In the genomic region with DNA sequence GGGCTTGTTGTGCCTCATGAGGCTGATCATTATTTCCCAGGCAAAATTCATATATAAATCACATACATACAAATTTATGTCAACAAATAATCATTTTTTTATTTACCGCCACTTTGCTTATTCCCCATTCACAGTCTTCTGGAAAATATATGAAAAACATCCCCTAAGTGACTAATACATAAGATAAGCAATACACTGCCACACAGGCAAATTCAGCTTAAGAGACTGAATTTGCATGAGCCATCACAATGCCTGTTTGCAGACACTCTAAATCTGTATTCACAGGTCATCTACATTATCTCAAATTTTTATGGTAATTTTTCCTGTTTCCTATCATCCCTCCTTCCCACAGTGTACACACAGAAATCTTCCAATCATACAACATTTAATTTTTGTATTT, we compare ENCODE assay signal across 1 cellular context.
TF ChIP-seq lines count a peak whose summit lies in the region.

No MANE protein-coding gene starts in this region.

TF ChIP-seq in HCT116, 20 proteins besides CTCF, POLR2A, EP300 and RAD21:
- TF ChIP-seq, protein P1, sequence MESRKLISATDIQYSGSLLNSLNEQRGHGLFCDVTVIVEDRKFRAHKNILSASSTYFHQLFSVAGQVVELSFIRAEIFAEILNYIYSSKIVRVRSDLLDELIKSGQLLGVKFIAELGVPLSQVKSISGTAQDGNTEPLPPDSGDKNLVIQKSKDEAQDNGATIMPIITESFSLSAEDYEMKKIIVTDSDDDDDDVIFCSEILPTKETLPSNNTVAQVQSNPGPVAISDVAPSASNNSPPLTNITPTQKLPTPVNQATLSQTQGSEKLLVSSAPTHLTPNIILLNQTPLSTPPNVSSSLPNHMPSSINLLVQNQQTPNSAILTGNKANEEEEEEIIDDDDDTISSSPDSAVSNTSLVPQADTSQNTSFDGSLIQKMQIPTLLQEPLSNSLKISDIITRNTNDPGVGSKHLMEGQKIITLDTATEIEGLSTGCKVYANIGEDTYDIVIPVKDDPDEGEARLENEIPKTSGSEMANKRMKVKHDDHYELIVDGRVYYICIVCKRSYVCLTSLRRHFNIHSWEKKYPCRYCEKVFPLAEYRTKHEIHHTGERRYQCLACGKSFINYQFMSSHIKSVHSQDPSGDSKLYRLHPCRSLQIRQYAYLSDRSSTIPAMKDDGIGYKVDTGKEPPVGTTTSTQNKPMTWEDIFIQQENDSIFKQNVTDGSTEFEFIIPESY (IDR thresholded peaks at IDR 0.05; ENCODE audit: extremely low read depth, insufficient replicate concordance, low read length): no peak
- TF ChIP-seq, protein P2, sequence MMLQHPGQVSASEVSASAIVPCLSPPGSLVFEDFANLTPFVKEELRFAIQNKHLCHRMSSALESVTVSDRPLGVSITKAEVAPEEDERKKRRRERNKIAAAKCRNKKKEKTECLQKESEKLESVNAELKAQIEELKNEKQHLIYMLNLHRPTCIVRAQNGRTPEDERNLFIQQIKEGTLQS (IDR thresholded peaks at IDR 0.05): no peak
- TF ChIP-seq, protein P3, sequence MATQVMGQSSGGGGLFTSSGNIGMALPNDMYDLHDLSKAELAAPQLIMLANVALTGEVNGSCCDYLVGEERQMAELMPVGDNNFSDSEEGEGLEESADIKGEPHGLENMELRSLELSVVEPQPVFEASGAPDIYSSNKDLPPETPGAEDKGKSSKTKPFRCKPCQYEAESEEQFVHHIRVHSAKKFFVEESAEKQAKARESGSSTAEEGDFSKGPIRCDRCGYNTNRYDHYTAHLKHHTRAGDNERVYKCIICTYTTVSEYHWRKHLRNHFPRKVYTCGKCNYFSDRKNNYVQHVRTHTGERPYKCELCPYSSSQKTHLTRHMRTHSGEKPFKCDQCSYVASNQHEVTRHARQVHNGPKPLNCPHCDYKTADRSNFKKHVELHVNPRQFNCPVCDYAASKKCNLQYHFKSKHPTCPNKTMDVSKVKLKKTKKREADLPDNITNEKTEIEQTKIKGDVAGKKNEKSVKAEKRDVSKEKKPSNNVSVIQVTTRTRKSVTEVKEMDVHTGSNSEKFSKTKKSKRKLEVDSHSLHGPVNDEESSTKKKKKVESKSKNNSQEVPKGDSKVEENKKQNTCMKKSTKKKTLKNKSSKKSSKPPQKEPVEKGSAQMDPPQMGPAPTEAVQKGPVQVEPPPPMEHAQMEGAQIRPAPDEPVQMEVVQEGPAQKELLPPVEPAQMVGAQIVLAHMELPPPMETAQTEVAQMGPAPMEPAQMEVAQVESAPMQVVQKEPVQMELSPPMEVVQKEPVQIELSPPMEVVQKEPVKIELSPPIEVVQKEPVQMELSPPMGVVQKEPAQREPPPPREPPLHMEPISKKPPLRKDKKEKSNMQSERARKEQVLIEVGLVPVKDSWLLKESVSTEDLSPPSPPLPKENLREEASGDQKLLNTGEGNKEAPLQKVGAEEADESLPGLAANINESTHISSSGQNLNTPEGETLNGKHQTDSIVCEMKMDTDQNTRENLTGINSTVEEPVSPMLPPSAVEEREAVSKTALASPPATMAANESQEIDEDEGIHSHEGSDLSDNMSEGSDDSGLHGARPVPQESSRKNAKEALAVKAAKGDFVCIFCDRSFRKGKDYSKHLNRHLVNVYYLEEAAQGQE (IDR thresholded peaks at IDR 0.05; ENCODE audit: low read depth): no peak
- TF ChIP-seq JUND (IDR thresholded peaks at IDR 0.05): no peak
- TF ChIP-seq POLR2AphosphoS5 (IDR thresholded peaks at IDR 0.05; ENCODE audit: low read depth, low read length): no peak
TF ChIP-seq in HCT116: peak in this region for 0.
